ENCODE assay signal across 8 cellular contexts in the genomic region with DNA sequence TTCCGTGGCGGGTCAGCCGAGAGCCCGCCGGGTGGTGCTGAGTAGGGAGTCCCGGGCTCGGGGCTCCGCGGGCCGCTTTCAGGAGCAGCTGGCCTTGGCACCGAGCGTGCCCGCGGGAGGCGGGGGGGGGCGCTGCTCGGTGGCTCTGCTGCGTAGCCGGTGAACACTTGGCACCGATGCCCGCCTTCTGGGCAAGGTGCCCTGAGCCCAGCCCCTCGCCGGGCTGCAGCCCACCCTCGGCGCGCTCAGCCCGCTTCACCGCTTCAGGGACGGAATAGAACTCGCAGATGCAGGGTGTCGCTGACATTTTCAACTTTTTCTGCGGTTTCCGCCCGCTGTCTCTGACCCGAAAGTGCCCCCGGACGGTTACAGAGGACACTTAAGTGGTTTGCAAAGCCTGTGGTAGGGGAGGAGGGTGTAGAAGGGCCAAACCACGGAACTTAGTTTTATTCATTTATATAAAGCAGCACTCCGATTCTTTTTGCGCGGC. TPM values are rescaled to one million over a fixed set of nuclear protein-coding genes. Genes with fewer than 3 reads are reported as not detected.
DNase-seq lines count a peak whose midpoint lies in the region; ATAC-seq and TF ChIP-seq lines count a peak whose summit lies in the region.

No MANE protein-coding gene starts in this region.

- ATAC-seq in GM21723 (IDR thresholded peaks at IDR 0.05; ENCODE audit: unreplicated experiment) = peak; percentile 71

- H3K27me3 ChIP-seq in KMS-11 (ENCODE audit: insufficient read depth, low read depth) (peaks cover 3% of the 10 kb centered on the region; the same call in 1 of the 2 replicates), neuron (ENCODE audit: insufficient read depth, low read length) (peaks cover 64% of the 10 kb centered on the region)

- no peaks in the 10 kb centered on the region for H3K79me2 ChIP-seq in KMS-11 (ENCODE audit: insufficient read depth, low read depth)

- H3K9ac ChIP-seq in KMS-11 = no peak overlapping the region; the same call in 1 of the 2 replicates

- DNase-seq in GM12865 (ENCODE audit: low read depth) (peak; percentile 88), activated T-cell treated with anti-CD3 and anti-CD28 coated beads for 48 hours (ENCODE audit: low read depth) (peak; percentile 39), fibroblast of villous mesenchyme (ENCODE audit: low read depth) (peak; percentile 34), G401 (ENCODE audit: low spot score) (no peak), COLO829 (ENCODE audit: low spot score) (no peak)

- peaks cover 45% of the 10 kb centered on the region for H3K4me1 ChIP-seq in KMS-11 (ENCODE audit: low read depth, poor library complexity, severe bottlenecking)
- peaks cover 15% of the 10 kb centered on the region for H3K4me1 ChIP-seq in neuron (ENCODE audit: insufficient read depth, low read length)

- H3K9me3 ChIP-seq in neuron (ENCODE audit: low read length) = no peaks in the 10 kb centered on the region

- no peak overlapping the region for H3K27ac ChIP-seq in KMS-11

- in situ Hi-C loops in G401 (cut with HindIII; ENCODE audit: low sequenced_read_pairs) = no loop called here

- H2AFZ ChIP-seq in KMS-11 (ENCODE audit: low read depth) (peak overlapping the region; percentile 44), neuron (ENCODE audit: low read depth, low read length) (peak overlapping the region; percentile 76)

- TF ChIP-seq CTCF in GM12865 (IDR thresholded peaks at IDR 0.05; ENCODE audit: insufficient read depth, low read depth, low read length, missing control alignments) (no peak), KMS-11 (conservative IDR thresholded peaks at IDR 0.05; ENCODE audit: low read depth, low read length) (no peak), fibroblast of villous mesenchyme (IDR thresholded peaks at IDR 0.05; ENCODE audit: insufficient read depth, low read depth, low read length) (no peak)

- no peaks in the 10 kb centered on the region for H3K36me3 ChIP-seq in KMS-11 (ENCODE audit: insufficient read depth)
- no peaks in the 10 kb centered on the region for H3K36me3 ChIP-seq in neuron (ENCODE audit: insufficient read depth, low read length)

- no peaks in the 10 kb centered on the region for H4K20me1 ChIP-seq in KMS-11 (ENCODE audit: insufficient read depth)

- peak overlapping the region; percentile 99 for H3K4me2 ChIP-seq in KMS-11

- H3K4me3 ChIP-seq in GM12865 (ENCODE audit: low read depth, low read length) = peak overlapping the region; percentile 76
- H3K4me3 ChIP-seq in KMS-11 (IDR thresholded peaks at IDR 0.05; ENCODE audit: insufficient read depth, low read depth, low read length) = peak overlapping the region; percentile 32
- H3K4me3 ChIP-seq in fibroblast of villous mesenchyme (ENCODE audit: low read depth, low read length) = peak overlapping the region; percentile 58
- H3K4me3 ChIP-seq in neuron (ENCODE audit: low read length) = peak overlapping the region; percentile 43

RNA-seq across cellular contexts. Expression of a gene that starts 0.7 kb away (rescaled TPM):
- total RNA-seq in fibroblast of villous mesenchyme = under 0.01 TPM in 2 replicates
- total RNA-seq in G401 (2014; rRNA removed; shearing (Covaris generic)) = not detected in 2 replicates

Comparison
In these comparisons a context has a peak if more than half of its experiments do, and no peak if none do; other contexts are left out.
1. DNase-seq: peak in GM12865 (single experiment), activated T-cell treated with anti-CD3 and anti-CD28 coated beads for 48 hours (single experiment) and fibroblast of villous mesenchyme (single experiment); none in G401 (single experiment) and COLO829 (single experiment).
2. Peak in every context shown above with its lines, with median percentiles within 50 percentile points of each other: H3K4me3 ChIP-seq.